ENCODE assay signal across 11 cellular contexts in genomic region chr6:78909391-78909790, GRCh38. TPM values are rescaled to one million over a fixed set of nuclear protein-coding genes. Genes with fewer than 3 reads are reported as not detected.
A peak's percentile ranks its signal among the peaks of the same experiment; 100 is the strongest.
DNase-seq lines count a peak whose midpoint lies in the region; ATAC-seq and TF ChIP-seq lines count a peak whose summit lies in the region.
"Had no signal": no experiment of that assay in that cellular context is flagged by ENCODE, and none has a peak within 500 bp of the region (broad histone marks: within the 10 kb centered on the region; RNA-seq: fewer than 3 reads in every experiment).

No MANE protein-coding gene starts in this region.

- H3K36me3 Mint-ChIP-seq in type B pancreatic cell: peaks cover 5% of the 10 kb centered on the region

- no peak for TF ChIP-seq CTCF in fibroblast of villous mesenchyme (IDR thresholded peaks at IDR 0.05; ENCODE audit: insufficient read depth, low read depth, low read length)
- no peak for TF ChIP-seq CTCF in type B pancreatic cell (conservative IDR thresholded peaks at IDR 0.05)
- TF ChIP-seq CTCF in dorsolateral prefrontal cortex (IDR thresholded peaks at IDR 0.05 in 54 of 56, conservative IDR thresholded peaks at IDR 0.05 in 2 of 56; ENCODE audit: low read depth in 1 of 56, partially characterized antibody in 56 of 56): no peak

- H3K27ac Mint-ChIP-seq in type B pancreatic cell: no peak overlapping the region
- H3K27ac Mint-ChIP-seq: activated naive CD8-positive, alpha-beta T cell treated with anti-CD3 and anti-CD28 coated beads, Interleukin-2, amount 10 ng/mL, durations not matched to agents 7 days and 5 days had no signal

- H3K27ac ChIP-seq in dorsolateral prefrontal cortex: no peak overlapping the region
- H3K27ac ChIP-seq: testis had no signal

- DNase-seq in NOMO-1 treated with DMSO at 0.1 percent for 48 hours (lab: John Stamatoyannopoulos, UW; ENCODE audit: unreplicated experiment) (peak; percentile 91), fibroblast of villous mesenchyme (ENCODE audit: low read depth) (peak; percentile 81), type B pancreatic cell (ENCODE audit: extremely low spot score, unreplicated experiment) (no peak), dorsolateral prefrontal cortex (no peak)
- DNase-seq: activated naive CD8-positive, alpha-beta T cell treated with anti-CD3 and anti-CD28 coated beads, Interleukin-2, amount 10 ng/mL, durations not matched to agents 7 days and 5 days; midbrain; NCI-H1417; testis had no signal

- peak overlapping the region; percentile 80 for H3K4me3 Mint-ChIP-seq in type B pancreatic cell

- H3K27me3 ChIP-seq in dorsolateral prefrontal cortex: no peaks in the 10 kb centered on the region
- H3K27me3 ChIP-seq: testis had no signal

- intact Hi-C loops in dorsolateral prefrontal cortex (cut with DNase I): no loop called here

- no peak overlapping the region for H3K4me3 ChIP-seq in fibroblast of villous mesenchyme (ENCODE audit: low read depth, low read length)
- no peak overlapping the region for H3K4me3 ChIP-seq in dorsolateral prefrontal cortex

- ATAC-seq in GM19328 (IDR thresholded peaks at IDR 0.05; ENCODE audit: unreplicated experiment) (peak; percentile 52), HG02642 (IDR thresholded peaks at IDR 0.05; ENCODE audit: poor library complexity, unreplicated experiment) (no peak), GM19395 (IDR thresholded peaks at IDR 0.05; ENCODE audit: unreplicated experiment) (no peak)

- H3K27me3 Mint-ChIP-seq in type B pancreatic cell: peaks cover 16% of the 10 kb centered on the region

- H3K4me1 Mint-ChIP-seq in type B pancreatic cell (ENCODE audit: unreplicated experiment): peaks cover 14% of the 10 kb centered on the region

- no peaks in the 10 kb centered on the region for H3K9me3 Mint-ChIP-seq in type B pancreatic cell
- H3K9me3 Mint-ChIP-seq: activated naive CD8-positive, alpha-beta T cell treated with anti-CD3 and anti-CD28 coated beads, Interleukin-2, amount 10 ng/mL, durations not matched to agents 7 days and 5 days had no signal

RNA-seq across cellular contexts. Expression of gene IRAK1BP1, which starts 42.0 kb away (rescaled TPM):
- total RNA-seq in fibroblast of villous mesenchyme: 4.2 and 6.5 TPM in 2 replicates
- total RNA-seq in type B pancreatic cell (ENCODE audit: low replicate concordance): 4.4 and 7.0 TPM in 2 replicates
- total RNA-seq in dorsolateral prefrontal cortex: 10 to 100 TPM in 60 of 120 experiments, 1 to 10 TPM in 60; 5.5 to 15.5 (median 10.0) TPM

Comparison
In these comparisons a context has a peak if more than half of its experiments do, and no peak if none do; other contexts are left out.
1. DNase-seq: peak in NOMO-1 treated with DMSO at 0.1 percent for 48 hours (single experiment) and fibroblast of villous mesenchyme (single experiment); none in type B pancreatic cell (single experiment) and dorsolateral prefrontal cortex (0 of 10).